Comparison of ENCODE assay signal across 8 cellular contexts in the genomic region with DNA sequence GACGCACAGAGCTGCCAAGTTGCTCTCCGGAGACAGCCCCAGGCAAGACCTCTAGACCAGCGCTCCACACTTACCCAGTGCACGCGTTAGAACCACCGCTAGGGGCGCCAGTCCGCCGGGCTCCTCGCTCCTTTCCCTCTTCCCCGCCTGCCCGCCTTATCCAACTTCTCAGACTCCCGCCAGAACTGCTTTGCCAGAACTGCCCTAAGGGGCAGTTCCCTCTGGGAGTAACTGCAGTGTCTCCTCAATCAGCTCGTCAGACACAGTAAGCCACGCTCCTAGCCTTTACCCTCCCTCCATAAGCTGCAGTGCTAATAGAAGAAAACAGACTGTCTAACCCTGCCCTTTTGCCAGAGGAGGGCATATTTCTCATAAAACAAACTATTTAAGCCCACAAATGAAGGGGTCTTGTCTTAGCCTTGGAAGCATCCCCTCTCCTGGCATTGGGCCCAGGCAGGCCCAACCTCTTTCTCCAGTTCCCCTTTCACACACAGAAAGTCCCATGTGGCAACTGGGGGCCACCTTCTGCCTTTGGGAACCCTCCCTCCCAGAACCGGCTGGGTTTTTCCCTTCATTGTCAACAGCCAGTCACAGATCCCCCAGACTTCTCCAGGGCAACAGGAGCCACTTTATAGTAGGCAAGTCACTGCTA. TPM values are rescaled to one million over a fixed set of nuclear protein-coding genes. Genes with fewer than 3 reads are reported as not detected.
DNase-seq lines count a peak whose midpoint lies in the region; ATAC-seq and TF ChIP-seq lines count a peak whose summit lies in the region.

No MANE protein-coding gene starts in this region.

- intact Hi-C loops in Right ventricle myocardium inferior (cut with DNase I): loop anchor here (2.0 to 10.0 kb wide), 5 partner anchors 48 to 323 kb away; a partner anchor contains a TSS
- intact Hi-C loops in thyroid gland (cut with DNase I): loop anchor here (5.0 kb wide), 2 partner anchors 57 to 58 kb away; a partner anchor contains a TSS

- TF ChIP-seq POLR2A in thyroid gland (IDR thresholded peaks at IDR 0.05): peak in 1 of 2 donors; percentile 40

- H3K27ac ChIP-seq in parathyroid adenoma (peak overlapping the region; percentile 85), thyroid gland (peak overlapping the region; percentile 89 to 93 (median 92))

- H3K9ac ChIP-seq in parathyroid adenoma: no peak overlapping the region

- H3K27me3 ChIP-seq in BJ (ENCODE audit: control insufficient read depth, insufficient read depth, low read length) (no peaks in the 10 kb centered on the region), parathyroid adenoma (ENCODE audit: control insufficient read depth, insufficient read depth, low read length) (no peaks in the 10 kb centered on the region), thyroid gland (no peaks in the 10 kb centered on the region)

- TF ChIP-seq CTCF in BJ (IDR thresholded peaks at IDR 0.05; ENCODE audit: insufficient read depth, low read depth, low read length) (peak; percentile 99), parathyroid adenoma (IDR thresholded peaks at IDR 0.05) (peak; percentile 76), thyroid gland (IDR thresholded peaks at IDR 0.05) (peak; percentile 66 to 98 (median 88))

- H3K36me3 Mint-ChIP-seq in activated naive CD4-positive, alpha-beta T cell treated with anti-CD3 and anti-CD28 coated beads, Interleukin-2, amount 50 U/mL, for 72 hours: peaks cover 0 to 8% of the 10 kb centered on the region in 2 donors

- POLR2A ChIA-PET in BJ (lab: Charles Lee): no interaction called here

- H3K4me1 ChIP-seq in parathyroid adenoma (peaks cover 38% of the 10 kb centered on the region), thyroid gland (peaks cover 83 to 85% of the 10 kb centered on the region in 2 donors)

- CTCF ChIA-PET in BJ (lab: Yijun Ruan, JAX): interaction anchor here (0.6 to 8.9 kb wide), 37 partner anchors 9 to 279 kb away, joined by 3 to 93 read pairs (median 6); a partner anchor contains a TSS

- H3K9me3 Mint-ChIP-seq in activated naive CD4-positive, alpha-beta T cell treated with anti-CD3 and anti-CD28 coated beads, Interleukin-2, amount 50 U/mL, for 72 hours: no peaks in the 10 kb centered on the region

- H3K4me3 ChIP-seq in BJ (ENCODE audit: low read depth, low read length): no peak overlapping the region
- no peak overlapping the region for H3K4me3 ChIP-seq in parathyroid adenoma (ENCODE audit: low read depth, low read length)
- H3K4me3 ChIP-seq in thyroid gland (replicated peaks in 1 of 3): peak overlapping the region in 1 of 3 donors; percentile 2

- 5 to 9% methylated on average over 13 to 16 of the region's 16 CpGs for WGBS in thyroid gland, 2 donors

- peak overlapping the region; percentile 49 for H2AFZ ChIP-seq in parathyroid adenoma

- peak overlapping the region; percentile 41 for H3K4me2 ChIP-seq in parathyroid adenoma (ENCODE audit: low read length)

- H3K36me3 ChIP-seq in BJ (ENCODE audit: control insufficient read depth, insufficient read depth, low read length) (no peaks in the 10 kb centered on the region), parathyroid adenoma (ENCODE audit: control insufficient read depth, insufficient read depth, low read length) (no peaks in the 10 kb centered on the region), thyroid gland (no peaks in the 10 kb centered on the region)

- peak overlapping the region; percentile 84 to 91 for H3K27ac Mint-ChIP-seq in activated naive CD4-positive, alpha-beta T cell treated with anti-CD3 and anti-CD28 coated beads, Interleukin-2, amount 50 U/mL, for 72 hours

- H3K79me2 ChIP-seq in parathyroid adenoma: no peaks in the 10 kb centered on the region

- ATAC-seq in GM21515 (IDR thresholded peaks at IDR 0.05; ENCODE audit: unreplicated experiment) (peak; percentile 30), Right ventricle myocardium inferior (peak; percentile 74)
- ATAC-seq in activated naive CD4-positive, alpha-beta T cell treated with anti-CD3 and anti-CD28 coated beads, Interleukin-2, amount 50 U/mL, for 72 hours: peak; percentile 43 to 46

- H3K9me3 ChIP-seq in parathyroid adenoma (ENCODE audit: control insufficient read depth, low read length) (no peaks in the 10 kb centered on the region), thyroid gland (no peaks in the 10 kb centered on the region)

- DNase-seq in BJ (ENCODE audit: low read depth): peak; percentile 52
- peak; percentile 76 for DNase-seq in NCI-H1092 treated with DMSO at 0.1 percent for 48 hours (lab: John Stamatoyannopoulos, UW)
- peak; percentile 72 for DNase-seq in SKM-1 treated with dmso at 0.1 percent for 144 hours (lab: John Stamatoyannopoulos, UW; ENCODE audit: unreplicated experiment)
- peak; percentile 80 to 84 for DNase-seq in activated naive CD4-positive, alpha-beta T cell treated with anti-CD3 and anti-CD28 coated beads, Interleukin-2, amount 50 U/mL, for 72 hours (ENCODE audit: low spot score in 2 of 2)
- DNase-seq in Right ventricle myocardium inferior (ENCODE audit: missing footprints): peak; percentile 93
- DNase-seq in thyroid gland: peak; percentile 91 to 94

RNA-seq across cellular contexts. Expression of a gene that starts 3.7 kb away (rescaled TPM):
- polyA plus RNA-seq in BJ (2011; rRNA removed): 5.8 and 8.3 TPM in 2 replicates
- polyA minus RNA-seq in BJ (2011; rRNA and poly(A)+ RNA removed): 9.6 and 9.8 TPM in 2 replicates
- 10 to 100 TPM; 10.8 to 11.6 TPM for total RNA-seq in activated naive CD4-positive, alpha-beta T cell treated with anti-CD3 and anti-CD28 coated beads, Interleukin-2, amount 50 U/mL, for 72 hours
- total RNA-seq in Right ventricle myocardium inferior: 3.2 TPM
- 10 to 100 TPM; 31.9 to 49.3 (median 37.2) TPM for total RNA-seq in thyroid gland

RNA-seq across cellular contexts. Expression of a gene that starts 55.9 kb away (rescaled TPM):
- polyA plus RNA-seq in BJ (2011; rRNA removed): 12.8 and 16.6 TPM in 2 replicates
- 6.7 and 8.3 TPM in 2 replicates for polyA minus RNA-seq in BJ (2011; rRNA and poly(A)+ RNA removed)
- total RNA-seq in activated naive CD4-positive, alpha-beta T cell treated with anti-CD3 and anti-CD28 coated beads, Interleukin-2, amount 50 U/mL, for 72 hours: 100 to 1,000 TPM in 1 of 2 donors, 10 to 100 TPM in 1; 98.9 to 141 TPM
- 2.4 TPM for total RNA-seq in Right ventricle myocardium inferior
- 1 to 10 TPM in 2 of 4 donors, under 1 TPM in 2; 0.20 to 3.7 (median 1.4) TPM for total RNA-seq in thyroid gland

Comparison
In these comparisons a context has a peak if more than half of its experiments do, and no peak if none do; other contexts are left out.
1. RNA of a gene that starts 55.9 kb away (total RNA-seq): 98.9 to 141 TPM in activated naive CD4-positive, alpha-beta T cell treated with anti-CD3 and anti-CD28 coated beads, Interleukin-2, amount 50 U/mL, for 72 hours; 2.4 TPM in Right ventricle myocardium inferior (single experiment) and 0.20 to 3.7 TPM in thyroid gland; every median in the first group is over 10 times any median in the second.
2. Peak in every context shown above with its lines, with median percentiles within 50 percentile points of each other: DNase-seq, CTCF ChIP-seq and ATAC-seq.